Comparison of ENCODE assay signal across 2 cellular contexts in the genomic region with DNA sequence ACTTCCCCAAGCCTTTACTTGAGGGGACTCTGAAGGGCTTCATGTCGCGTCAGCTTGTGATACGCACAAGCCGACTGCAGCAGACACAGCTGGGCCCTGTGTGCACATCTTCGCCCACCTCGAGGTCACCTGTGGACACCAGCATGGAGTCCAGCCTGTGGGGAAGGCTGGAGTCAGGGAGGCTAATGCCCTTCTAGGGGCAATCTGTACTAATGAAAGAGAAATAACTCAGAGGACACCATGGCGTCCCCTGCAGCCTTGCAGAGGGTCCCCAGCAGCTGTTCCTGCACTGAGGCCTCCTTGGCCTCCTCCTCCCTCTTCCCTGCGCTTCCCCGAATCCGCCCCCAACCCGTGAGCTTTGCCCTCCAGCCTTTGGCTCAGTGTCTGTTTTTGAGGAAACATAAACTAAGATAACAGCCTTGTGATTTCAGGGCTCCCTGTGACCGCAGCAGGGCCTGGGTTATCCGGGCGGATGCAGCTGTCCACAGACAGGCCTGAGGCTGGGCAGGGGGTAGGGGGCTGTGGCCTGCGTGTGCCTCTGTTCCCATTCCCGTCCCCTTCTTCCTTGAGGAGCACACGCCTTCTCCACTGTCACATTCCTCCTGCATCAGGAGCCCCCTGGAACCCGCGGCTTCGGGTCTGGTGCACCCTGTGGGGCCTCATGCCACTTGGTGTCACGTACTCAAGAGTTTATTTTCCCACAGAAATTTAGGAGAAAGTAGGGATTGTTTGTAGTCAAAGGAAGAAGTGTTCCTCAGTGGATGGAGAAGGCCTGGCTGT.
TF ChIP-seq lines count a peak whose summit lies in the region.

No MANE protein-coding gene starts in this region.

TF ChIP-seq in SK-N-SH, 30 proteins besides CTCF, POLR2A, EP300 and RAD21 (continued from another document):
- TF ChIP-seq RCOR1 (IDR thresholded peaks at IDR 0.05; ENCODE audit: low read length), result no peak
- TF ChIP-seq, protein P1, sequence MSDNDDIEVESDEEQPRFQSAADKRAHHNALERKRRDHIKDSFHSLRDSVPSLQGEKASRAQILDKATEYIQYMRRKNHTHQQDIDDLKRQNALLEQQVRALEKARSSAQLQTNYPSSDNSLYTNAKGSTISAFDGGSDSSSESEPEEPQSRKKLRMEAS (IDR thresholded peaks at IDR 0.05; ENCODE audit: low read depth), result no peak
- no peak for TF ChIP-seq ELF1 (IDR thresholded peaks at IDR 0.05)
- TF ChIP-seq, protein P2, sequence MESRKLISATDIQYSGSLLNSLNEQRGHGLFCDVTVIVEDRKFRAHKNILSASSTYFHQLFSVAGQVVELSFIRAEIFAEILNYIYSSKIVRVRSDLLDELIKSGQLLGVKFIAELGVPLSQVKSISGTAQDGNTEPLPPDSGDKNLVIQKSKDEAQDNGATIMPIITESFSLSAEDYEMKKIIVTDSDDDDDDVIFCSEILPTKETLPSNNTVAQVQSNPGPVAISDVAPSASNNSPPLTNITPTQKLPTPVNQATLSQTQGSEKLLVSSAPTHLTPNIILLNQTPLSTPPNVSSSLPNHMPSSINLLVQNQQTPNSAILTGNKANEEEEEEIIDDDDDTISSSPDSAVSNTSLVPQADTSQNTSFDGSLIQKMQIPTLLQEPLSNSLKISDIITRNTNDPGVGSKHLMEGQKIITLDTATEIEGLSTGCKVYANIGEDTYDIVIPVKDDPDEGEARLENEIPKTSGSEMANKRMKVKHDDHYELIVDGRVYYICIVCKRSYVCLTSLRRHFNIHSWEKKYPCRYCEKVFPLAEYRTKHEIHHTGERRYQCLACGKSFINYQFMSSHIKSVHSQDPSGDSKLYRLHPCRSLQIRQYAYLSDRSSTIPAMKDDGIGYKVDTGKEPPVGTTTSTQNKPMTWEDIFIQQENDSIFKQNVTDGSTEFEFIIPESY (IDR thresholded peaks at IDR 0.05; ENCODE audit: borderline replicate concordance, low read depth), result no peak
- no peak for TF ChIP-seq FOXM1 (IDR thresholded peaks at IDR 0.05; ENCODE audit: low read depth)
- TF ChIP-seq, protein P3, sequence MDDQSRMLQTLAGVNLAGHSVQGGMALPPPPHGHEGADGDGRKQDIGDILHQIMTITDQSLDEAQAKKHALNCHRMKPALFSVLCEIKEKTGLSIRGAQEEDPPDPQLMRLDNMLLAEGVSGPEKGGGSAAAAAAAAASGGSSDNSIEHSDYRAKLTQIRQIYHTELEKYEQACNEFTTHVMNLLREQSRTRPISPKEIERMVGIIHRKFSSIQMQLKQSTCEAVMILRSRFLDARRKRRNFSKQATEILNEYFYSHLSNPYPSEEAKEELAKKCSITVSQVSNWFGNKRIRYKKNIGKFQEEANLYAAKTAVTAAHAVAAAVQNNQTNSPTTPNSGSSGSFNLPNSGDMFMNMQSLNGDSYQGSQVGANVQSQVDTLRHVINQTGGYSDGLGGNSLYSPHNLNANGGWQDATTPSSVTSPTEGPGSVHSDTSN (IDR thresholded peaks at IDR 0.05), result no peak

TF ChIP-seq in SK-N-SH treated with all-trans-retinoic acid at 6 μM for 48 hours, 23 proteins besides CTCF, POLR2A, EP300 and RAD21 (continued from another document):
- TF ChIP-seq POU6F1 (CRISPR knock-in tag; IDR thresholded peaks at IDR 0.05; ENCODE audit: borderline replicate concordance, low read depth) (no peak), ESRRG (CRISPR knock-in tag; IDR thresholded peaks at IDR 0.05) (no peak), CSRNP3 (CRISPR knock-in tag; IDR thresholded peaks at IDR 0.05) (no peak), SNAI2 (CRISPR knock-in tag; IDR thresholded peaks at IDR 0.05) (no peak), OSR1 (CRISPR knock-in tag; IDR thresholded peaks at IDR 0.05) (no peak), BACH2 (CRISPR knock-in tag; IDR thresholded peaks at IDR 0.05; ENCODE audit: borderline replicate concordance) (no peak), RARB (CRISPR knock-in tag; IDR thresholded peaks at IDR 0.05) (no peak), CSDC2 (CRISPR knock-in tag; IDR thresholded peaks at IDR 0.05) (no peak), TOX (CRISPR knock-in tag; IDR thresholded peaks at IDR 0.05; ENCODE audit: borderline replicate concordance) (no peak), GLIS3 (CRISPR knock-in tag; IDR thresholded peaks at IDR 0.05) (no peak), TCF4 (CRISPR knock-in tag; IDR thresholded peaks at IDR 0.05; ENCODE audit: borderline replicate concordance) (no peak)
